26 cellular contexts compared by ENCODE assay signal in the genomic region with DNA sequence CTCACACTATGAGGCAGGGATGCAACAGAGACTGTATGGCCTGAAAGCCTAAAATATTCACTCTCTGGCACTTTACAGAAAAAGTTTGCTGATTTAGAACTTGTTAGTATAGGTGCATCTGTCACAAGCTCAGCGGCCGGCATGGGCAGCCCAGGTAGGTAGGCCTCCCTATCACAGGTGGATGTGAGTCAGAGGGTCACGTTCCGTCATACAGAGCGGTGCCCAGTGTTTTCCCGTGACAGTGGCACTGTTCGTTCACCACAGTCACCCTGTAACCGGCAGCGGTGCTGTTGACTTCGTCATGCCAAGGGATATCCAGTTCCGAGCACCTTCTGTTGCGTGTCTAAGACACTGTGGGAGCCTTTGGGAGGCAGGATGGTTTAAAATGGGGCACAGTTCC. TPM values are rescaled to one million over a fixed set of nuclear protein-coding genes. Genes with fewer than 3 reads are reported as not detected.
"Had no signal": no experiment of that assay in that cellular context is flagged by ENCODE, and none has a peak within 500 bp of the region (broad histone marks: within the 10 kb centered on the region; RNA-seq: fewer than 3 reads in every experiment).

No MANE protein-coding gene starts in this region.

- H3K27ac ChIP-seq: left ventricle myocardium inferior, parathyroid adenoma, right atrium auricular region, skin epidermis, stomach, testis, thyroid gland, transverse colon, upper lobe of left lung, vagina had no signal

- H3K4me3 ChIP-seq: left ventricle myocardium inferior, lung, mucosa of descending colon, right atrium auricular region, skin epidermis, stomach, testis, thyroid gland, transverse colon, upper lobe of left lung, vagina had no signal

- H2AFZ ChIP-seq: parathyroid adenoma had no signal

- H3K27me3 ChIP-seq: right atrium auricular region, stomach, testis, thyroid gland, transverse colon, upper lobe of left lung, vagina had no signal

- ATAC-seq: mucosa of descending colon; naive thymus-derived CD4-positive, alpha-beta T cell; natural killer cell treated with Interleukin-12 subunit alpha and Interleukin-12 subunit beta and Interleukin-15 and Interleukin-18, amount 100 ng/mL, for 72 hours; sciatic nerve; stimulated activated naive B cell treated with anti-CD40 and anti-IgM and Interleukin-4, amounts not matched to agents 10 μg/mL and 1 μg/mL and 100 μg/mL, for 72 hours; stimulated activated naive CD8-positive, alpha-beta T cell treated with anti-CD3 and anti-CD28 coated beads, Interleukin-15, Interleukin-2, amounts not matched to agents 100 U/mL and 50 U/mL, for 24 hours had no signal

- H3K36me3 ChIP-seq: left ventricle myocardium inferior, right atrium auricular region, stomach, thyroid gland, transverse colon, upper lobe of left lung, vagina had no signal

- FAIRE-seq: islet of Langerhans had no signal

- H3K9ac ChIP-seq: parathyroid adenoma had no signal

- H3K4me1 ChIP-seq: left ventricle myocardium inferior, parathyroid adenoma, right atrium auricular region, stomach, testis, thyroid gland, transverse colon, upper lobe of left lung, vagina had no signal

- H3K79me2 ChIP-seq: parathyroid adenoma had no signal

- H3K9me3 ChIP-seq: left ventricle myocardium inferior, mucosa of descending colon, right atrium auricular region, stomach, testis, thyroid gland, transverse colon, upper lobe of left lung, vagina had no signal

- DNase-seq: hypothalamus; immature natural killer cell; left ventricle myocardium inferior; midbrain; mucosa of descending colon; naive thymus-derived CD4-positive, alpha-beta T cell; nucleus accumbens; stimulated activated CD4-positive, alpha-beta T cell treated with anti-CD3 and anti-CD28 coated beads, Interleukin-12 subunit alpha, Interleukin-12 subunit beta, amount 100 ng/mL, for 4 hours; stimulated activated CD4-positive, alpha-beta T cell treated with anti-CD3 and anti-CD28 coated beads, Interleukin-15, amount 100 ng/mL, for 24 hours; stimulated activated CD4-positive, alpha-beta T cell treated with anti-CD3 and anti-CD28 coated beads, Interleukin-2, amount 100 ng/mL, for 24 hours; stimulated activated CD4-positive, alpha-beta T cell treated with anti-CD3 and anti-CD28 coated beads, Interleukin-4, amount 100 ng/mL, for 1 hour; stimulated activated naive B cell treated with anti-CD40 and anti-IgM and Interleukin-4, amounts not matched to agents 10 μg/mL and 1 μg/mL and 100 μg/mL, for 72 hours; stimulated activated naive CD8-positive, alpha-beta T cell treated with anti-CD3 and anti-CD28 coated beads, Interleukin-15, Interleukin-2, amounts not matched to agents 100 U/mL and 50 U/mL, for 24 hours; stomach; testis; thyroid gland; transverse colon; upper lobe of left lung had no signal

RNA-seq across cellular contexts. Expression of a gene that starts 32.9 kb away (rescaled TPM):
- polyA plus RNA-seq: immature natural killer cell; naive thymus-derived CD4-positive, alpha-beta T cell had no signal
